18 cellular contexts compared by ENCODE assay signal in genomic region chr10:35059486-35059885, GRCh38.
"Had no signal": no experiment of that assay in that cellular context is flagged by ENCODE, and none has a peak within 500 bp of the region (broad histone marks: within the 10 kb centered on the region; RNA-seq: fewer than 3 reads in every experiment).

No MANE protein-coding gene starts in this region.

- H3K9me3 ChIP-seq: prostate gland, right atrium auricular region, upper lobe of left lung had no signal

- H2AFZ ChIP-seq: neural progenitor cell had no signal

- H3K4me2 ChIP-seq: neural progenitor cell had no signal

- DNase-seq: activated CD4-positive, alpha-beta T cell treated with anti-CD3 and anti-CD28 coated beads for 1 hour; activated CD8-positive, alpha-beta memory T cell treated with anti-CD3 and anti-CD28 coated beads for 24 hours; activated gamma-delta T cell; activated T-cell treated with anti-CD3 and anti-CD28 coated beads, Interleukin-2, amount 50 U/mL, for 72 hours; dermis blood vessel endothelial cell; effector memory CD4-positive, alpha-beta T cell; foreskin melanocyte; glutamatergic neuron; hippocampal formation; stimulated activated naive CD8-positive, alpha-beta T cell treated with anti-CD3 and anti-CD28 coated beads, Interleukin-15, amount 100 ng/mL, for 72 hours; T-helper 1 cell; T1000; upper lobe of left lung had no signal

- H3K36me3 ChIP-seq: neural progenitor cell, prostate gland had no signal

- H3K4me3 ChIP-seq: lung, neural progenitor cell, prostate gland, right atrium auricular region, upper lobe of left lung had no signal

- H3K4me3 Mint-ChIP-seq: activated naive CD4-positive, alpha-beta T cell treated with anti-CD3 and anti-CD28 coated beads, Interleukin-2, amount 50 U/mL, for 24 hours; activated T-cell treated with anti-CD3 and anti-CD28 coated beads, Interleukin-2, amount 50 U/mL, for 72 hours; neural progenitor cell; stimulated activated naive CD8-positive, alpha-beta T cell treated with anti-CD3 and anti-CD28 coated beads, Interleukin-15, amount 100 ng/mL, for 72 hours had no signal

- H3K4me1 ChIP-seq: neural progenitor cell, prostate gland, right atrium auricular region had no signal

- H3K27ac ChIP-seq: neural progenitor cell, prostate gland, right atrium auricular region, upper lobe of left lung had no signal

- H3K9me3 Mint-ChIP-seq: activated naive CD4-positive, alpha-beta T cell treated with anti-CD3 and anti-CD28 coated beads, Interleukin-2, amount 50 U/mL, for 24 hours; activated T-cell treated with anti-CD3 and anti-CD28 coated beads, Interleukin-2, amount 50 U/mL, for 72 hours; neural progenitor cell; stimulated activated naive CD8-positive, alpha-beta T cell treated with anti-CD3 and anti-CD28 coated beads, Interleukin-15, amount 100 ng/mL, for 72 hours had no signal

- H3K9ac ChIP-seq: neural progenitor cell had no signal

- ATAC-seq: activated T-cell treated with anti-CD3 and anti-CD28 coated beads, Interleukin-2, amount 50 U/mL, for 72 hours; stimulated activated naive CD8-positive, alpha-beta T cell treated with anti-CD3 and anti-CD28 coated beads, Interleukin-15, amount 100 ng/mL, for 72 hours had no signal

- H3K27me3 ChIP-seq: neural progenitor cell, right atrium auricular region, upper lobe of left lung had no signal

- H3K27ac Mint-ChIP-seq: activated naive CD4-positive, alpha-beta T cell treated with anti-CD3 and anti-CD28 coated beads, Interleukin-2, amount 50 U/mL, for 24 hours; activated T-cell treated with anti-CD3 and anti-CD28 coated beads, Interleukin-2, amount 50 U/mL, for 72 hours; neural progenitor cell; stimulated activated naive CD8-positive, alpha-beta T cell treated with anti-CD3 and anti-CD28 coated beads, Interleukin-15, amount 100 ng/mL, for 72 hours had no signal
